In genomic region chr15:65056868-65057548, GRCh38 we compare ENCODE assay signal across 1 cellular context.
TF ChIP-seq lines count a peak whose summit lies in the region.

No MANE protein-coding gene starts in this region.

TF ChIP-seq in HepG2, 621 proteins besides CTCF, POLR2A, EP300 and RAD21 (continued from another document and continues in another):
- TF ChIP-seq ARID2 (CRISPR knock-in tag; IDR thresholded peaks at IDR 0.05; ENCODE audit: borderline replicate concordance), result 0 out of 2 replicates have a peak, but pooled peaks have one; percentile 32
- 0 out of 2 replicates have a peak, but pooled peaks have one; percentile 51 for TF ChIP-seq ZNF670 (CRISPR knock-in tag; IDR thresholded peaks at IDR 0.05; ENCODE audit: borderline replicate concordance)
- TF ChIP-seq ZNF713 (CRISPR knock-in tag; IDR thresholded peaks at IDR 0.05), result no peak
- 0 out of 2 replicates have a peak, but pooled peaks have one; percentile 49 for TF ChIP-seq AHDC1 (CRISPR knock-in tag; IDR thresholded peaks at IDR 0.05; ENCODE audit: borderline replicate concordance)
- peak; percentile 76 for TF ChIP-seq ZFY (CRISPR knock-in tag; IDR thresholded peaks at IDR 0.05)
- TF ChIP-seq ZEB1 (IDR thresholded peaks at IDR 0.05; ENCODE audit: insufficient replicate concordance, low read depth), result peak; percentile 81
- peak; percentile 74 for TF ChIP-seq NCOR1 (IDR thresholded peaks at IDR 0.05; ENCODE audit: borderline replicate concordance, low read length)
- no peak for TF ChIP-seq ISX (CRISPR knock-in tag; conservative IDR thresholded peaks at IDR 0.05)
- TF ChIP-seq RNF2 (conservative IDR thresholded peaks at IDR 0.05; ENCODE audit: low read depth), result 0 out of 2 replicates have a peak, but pooled peaks have one; percentile 36
- TF ChIP-seq KLF12 (CRISPR knock-in tag; IDR thresholded peaks at IDR 0.05; ENCODE audit: borderline replicate concordance), result 0 out of 2 replicates have a peak, but pooled peaks have one; percentile 45
- TF ChIP-seq, protein P1, sequence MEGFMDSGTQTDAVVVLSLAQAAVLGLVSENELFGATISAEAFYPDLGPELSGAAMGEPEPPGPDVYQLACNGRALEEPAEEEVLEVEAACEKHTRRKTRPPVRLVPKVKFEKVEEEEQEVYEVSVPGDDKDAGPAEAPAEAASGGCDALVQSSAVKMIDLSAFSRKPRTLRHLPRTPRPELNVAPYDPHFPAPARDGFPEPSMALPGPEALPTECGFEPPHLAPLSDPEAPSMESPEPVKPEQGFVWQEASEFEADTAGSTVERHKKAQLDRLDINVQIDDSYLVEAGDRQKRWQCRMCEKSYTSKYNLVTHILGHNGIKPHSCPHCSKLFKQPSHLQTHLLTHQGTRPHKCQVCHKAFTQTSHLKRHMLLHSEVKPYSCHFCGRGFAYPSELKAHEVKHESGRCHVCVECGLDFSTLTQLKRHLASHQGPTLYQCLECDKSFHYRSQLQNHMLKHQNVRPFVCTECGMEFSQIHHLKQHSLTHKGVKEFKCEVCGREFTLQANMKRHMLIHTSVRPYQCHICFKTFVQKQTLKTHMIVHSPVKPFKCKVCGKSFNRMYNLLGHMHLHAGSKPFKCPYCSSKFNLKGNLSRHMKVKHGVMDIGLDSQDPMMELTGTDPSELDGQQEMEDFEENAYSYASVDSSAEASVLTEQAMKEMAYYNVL (CRISPR knock-in tag; IDR thresholded peaks at IDR 0.05; ENCODE audit: borderline replicate concordance), result peak; percentile 52; the same call in 1 of the 2 replicates
- TF ChIP-seq ZNF441 (CRISPR knock-in tag; IDR thresholded peaks at IDR 0.05; ENCODE audit: borderline replicate concordance), result no peak
- TF ChIP-seq, protein P2, sequence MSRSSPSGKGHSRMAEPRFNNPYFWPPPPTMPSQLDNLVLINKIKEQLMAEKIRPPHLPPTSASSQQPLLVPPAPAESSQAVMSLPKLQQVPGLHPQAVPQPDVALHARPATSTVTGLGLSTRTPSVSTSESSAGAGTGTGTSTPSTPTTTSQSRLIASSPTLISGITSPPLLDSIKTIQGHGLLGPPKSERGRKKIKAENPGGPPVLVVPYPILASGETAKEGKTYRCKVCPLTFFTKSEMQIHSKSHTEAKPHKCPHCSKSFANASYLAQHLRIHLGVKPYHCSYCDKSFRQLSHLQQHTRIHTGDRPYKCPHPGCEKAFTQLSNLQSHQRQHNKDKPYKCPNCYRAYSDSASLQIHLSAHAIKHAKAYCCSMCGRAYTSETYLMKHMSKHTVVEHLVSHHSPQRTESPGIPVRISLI (CRISPR knock-in tag; IDR thresholded peaks at IDR 0.05; ENCODE audit: borderline replicate concordance), result peak; percentile 43; the same call in 1 of the 2 replicates
- TF ChIP-seq TBX3 (IDR thresholded peaks at IDR 0.05; ENCODE audit: borderline replicate concordance), result peak; percentile 63; the same call in 1 of the 2 replicates
- peak; percentile 25 for TF ChIP-seq SMC3 (IDR thresholded peaks at IDR 0.05; ENCODE audit: low read length)
- TF ChIP-seq ZNF530 (CRISPR knock-in tag; IDR thresholded peaks at IDR 0.05; ENCODE audit: low read depth), result no peak
- TF ChIP-seq ZNF788 (CRISPR knock-in tag; IDR thresholded peaks at IDR 0.05; ENCODE audit: borderline replicate concordance), result peak; percentile 61; the same call in 1 of the 2 replicates
- TF ChIP-seq FOXA1 (IDR thresholded peaks at IDR 0.05), result no peak
- TF ChIP-seq FOXA1 (CRISPR knock-in tag; IDR thresholded peaks at IDR 0.05), result peak; percentile 45; the same call in 1 of the 2 replicates
- peak; percentile 74; the same call in 1 of the 2 replicates for TF ChIP-seq BORCS8-MEF2B (CRISPR knock-in tag; IDR thresholded peaks at IDR 0.05)
- no peak for TF ChIP-seq ZNF709 (CRISPR knock-in tag; IDR thresholded peaks at IDR 0.05)
- TF ChIP-seq, protein P3, sequence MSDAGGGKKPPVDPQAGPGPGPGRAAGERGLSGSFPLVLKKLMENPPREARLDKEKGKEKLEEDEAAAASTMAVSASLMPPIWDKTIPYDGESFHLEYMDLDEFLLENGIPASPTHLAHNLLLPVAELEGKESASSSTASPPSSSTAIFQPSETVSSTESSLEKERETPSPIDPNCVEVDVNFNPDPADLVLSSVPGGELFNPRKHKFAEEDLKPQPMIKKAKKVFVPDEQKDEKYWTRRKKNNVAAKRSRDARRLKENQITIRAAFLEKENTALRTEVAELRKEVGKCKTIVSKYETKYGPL (CRISPR knock-in tag; IDR thresholded peaks at IDR 0.05), result no peak
- peak; percentile 66; the same call in 1 of the 2 replicates for TF ChIP-seq MEIS1 (CRISPR knock-in tag; IDR thresholded peaks at IDR 0.05; ENCODE audit: borderline replicate concordance)
- TF ChIP-seq ZNF124 (CRISPR knock-in tag; IDR thresholded peaks at IDR 0.05), result 0 out of 2 replicates have a peak, but pooled peaks have one; percentile 35
- TF ChIP-seq BCL3 (CRISPR knock-in tag; IDR thresholded peaks at IDR 0.05), result 0 out of 2 replicates have a peak, but pooled peaks have one; percentile 18
- 0 out of 2 replicates have a peak, but pooled peaks have one; percentile 29 for TF ChIP-seq ZBTB20 (CRISPR knock-in tag; IDR thresholded peaks at IDR 0.05; ENCODE audit: borderline replicate concordance, low read depth)
- TF ChIP-seq MXI1 (IDR thresholded peaks at IDR 0.05; ENCODE audit: borderline replicate concordance, low read depth, low read length), result peak; percentile 98
- TF ChIP-seq KDM6A (CRISPR knock-in tag; IDR thresholded peaks at IDR 0.05; ENCODE audit: low read depth), result peak; percentile 92
- peak; percentile 85 for TF ChIP-seq HDAC1 (CRISPR knock-in tag; IDR thresholded peaks at IDR 0.05)
- TF ChIP-seq LCORL (IDR thresholded peaks at IDR 0.05), result no peak
- TF ChIP-seq LCORL (CRISPR knock-in tag; IDR thresholded peaks at IDR 0.05), result peak; percentile 84
- 0 out of 2 replicates have a peak, but pooled peaks have one; percentile 39 for TF ChIP-seq HNRNPL (IDR thresholded peaks at IDR 0.05; ENCODE audit: low read depth, low read length)
- TF ChIP-seq HDAC2 (CRISPR knock-in tag; IDR thresholded peaks at IDR 0.05), result peak; percentile 87
- TF ChIP-seq, protein P4, sequence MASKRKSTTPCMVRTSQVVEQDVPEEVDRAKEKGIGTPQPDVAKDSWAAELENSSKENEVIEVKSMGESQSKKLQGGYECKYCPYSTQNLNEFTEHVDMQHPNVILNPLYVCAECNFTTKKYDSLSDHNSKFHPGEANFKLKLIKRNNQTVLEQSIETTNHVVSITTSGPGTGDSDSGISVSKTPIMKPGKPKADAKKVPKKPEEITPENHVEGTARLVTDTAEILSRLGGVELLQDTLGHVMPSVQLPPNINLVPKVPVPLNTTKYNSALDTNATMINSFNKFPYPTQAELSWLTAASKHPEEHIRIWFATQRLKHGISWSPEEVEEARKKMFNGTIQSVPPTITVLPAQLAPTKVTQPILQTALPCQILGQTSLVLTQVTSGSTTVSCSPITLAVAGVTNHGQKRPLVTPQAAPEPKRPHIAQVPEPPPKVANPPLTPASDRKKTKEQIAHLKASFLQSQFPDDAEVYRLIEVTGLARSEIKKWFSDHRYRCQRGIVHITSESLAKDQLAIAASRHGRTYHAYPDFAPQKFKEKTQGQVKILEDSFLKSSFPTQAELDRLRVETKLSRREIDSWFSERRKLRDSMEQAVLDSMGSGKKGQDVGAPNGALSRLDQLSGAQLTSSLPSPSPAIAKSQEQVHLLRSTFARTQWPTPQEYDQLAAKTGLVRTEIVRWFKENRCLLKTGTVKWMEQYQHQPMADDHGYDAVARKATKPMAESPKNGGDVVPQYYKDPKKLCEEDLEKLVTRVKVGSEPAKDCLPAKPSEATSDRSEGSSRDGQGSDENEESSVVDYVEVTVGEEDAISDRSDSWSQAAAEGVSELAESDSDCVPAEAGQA (IDR thresholded peaks at IDR 0.05; ENCODE audit: low read depth), result peak; percentile 21; the same call in 1 of the 2 replicates
- TF ChIP-seq, protein P4 (CRISPR knock-in tag; IDR thresholded peaks at IDR 0.05; ENCODE audit: borderline replicate concordance), result no peak
- peak; percentile 94 for TF ChIP-seq NFKBIZ (CRISPR knock-in tag; IDR thresholded peaks at IDR 0.05)
- peak; percentile 82 for TF ChIP-seq CBFB (CRISPR knock-in tag; IDR thresholded peaks at IDR 0.05)
- TF ChIP-seq REPIN1 (CRISPR knock-in tag; IDR thresholded peaks at IDR 0.05; ENCODE audit: borderline replicate concordance, low read depth), result 0 out of 2 replicates have a peak, but pooled peaks have one; percentile 64
- no peak for TF ChIP-seq ZSCAN31 (CRISPR knock-in tag; IDR thresholded peaks at IDR 0.05; ENCODE audit: low read depth)
- peak; percentile 51; the same call in 1 of the 2 replicates for TF ChIP-seq SP5 (CRISPR knock-in tag; IDR thresholded peaks at IDR 0.05; ENCODE audit: borderline replicate concordance, low read depth)
- TF ChIP-seq NR2F2 (IDR thresholded peaks at IDR 0.05; ENCODE audit: borderline replicate concordance, low read depth), result peak; percentile 62; the same call in 1 of the 2 replicates
- TF ChIP-seq ZNF30 (CRISPR knock-in tag; IDR thresholded peaks at IDR 0.05), result no peak
- peak; percentile 98 for TF ChIP-seq ATF3 (CRISPR knock-in tag; IDR thresholded peaks at IDR 0.05)
- TF ChIP-seq YEATS2 (CRISPR knock-in tag; IDR thresholded peaks at IDR 0.05; ENCODE audit: borderline replicate concordance), result peak; percentile 33; the same call in 1 of the 2 replicates
- TF ChIP-seq ZNF577 (CRISPR knock-in tag; IDR thresholded peaks at IDR 0.05; ENCODE audit: borderline replicate concordance, low read depth), result no peak
- no peak for TF ChIP-seq ZNF781 (CRISPR knock-in tag; IDR thresholded peaks at IDR 0.05; ENCODE audit: borderline replicate concordance, not compliant biosample characterization)
- TF ChIP-seq, protein P5, sequence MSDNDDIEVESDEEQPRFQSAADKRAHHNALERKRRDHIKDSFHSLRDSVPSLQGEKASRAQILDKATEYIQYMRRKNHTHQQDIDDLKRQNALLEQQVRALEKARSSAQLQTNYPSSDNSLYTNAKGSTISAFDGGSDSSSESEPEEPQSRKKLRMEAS (IDR thresholded peaks at IDR 0.05), result peak; percentile 70
- TF ChIP-seq ZNF354B (CRISPR knock-in tag; IDR thresholded peaks at IDR 0.05), result no peak
- peak; percentile 87 for TF ChIP-seq SALL1 (CRISPR knock-in tag; IDR thresholded peaks at IDR 0.05)
- TF ChIP-seq SRY (CRISPR knock-in tag; IDR thresholded peaks at IDR 0.05), result 0 out of 2 replicates have a peak, but pooled peaks have one; percentile 61
